ENCODE assay signal across 8 cellular contexts in the genomic region with DNA sequence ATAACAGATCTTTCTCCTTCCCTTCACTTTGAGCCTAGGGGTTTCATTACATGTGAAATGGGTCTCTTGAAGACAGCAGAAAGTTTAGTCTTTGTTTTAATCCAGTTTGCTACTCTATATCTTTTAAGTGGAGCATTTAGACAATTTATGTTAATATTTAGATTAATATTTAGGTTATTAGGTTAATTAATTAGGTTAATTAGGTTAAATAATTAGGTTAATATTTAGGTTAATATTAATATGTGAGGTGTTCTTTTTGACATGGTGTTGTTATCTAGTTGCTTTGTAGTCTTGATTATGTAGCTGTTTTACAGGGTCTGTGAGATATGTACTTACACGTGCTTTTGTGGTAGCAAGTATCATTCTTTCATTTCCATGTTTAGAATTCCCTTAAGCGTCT.
"Had no signal": no experiment of that assay in that cellular context is flagged by ENCODE, and none has a peak within 500 bp of the region (broad histone marks: within the 10 kb centered on the region; RNA-seq: fewer than 3 reads in every experiment).

No MANE protein-coding gene starts in this region.

- H3K27ac ChIP-seq: HL-60, KMS-11 had no signal

- H3K27ac Mint-ChIP-seq: IgD-negative memory B cell had no signal

- H3K27me3 Mint-ChIP-seq: IgD-negative memory B cell had no signal

- DNase-seq: IMR-90, KBM-7, KG1 had no signal

- H3K4me3 Mint-ChIP-seq: IgD-negative memory B cell had no signal

- FAIRE-seq: HepG2, HTR-8/SVneo had no signal

- H3K4me1 Mint-ChIP-seq: IgD-negative memory B cell had no signal

- H3K4me2 ChIP-seq: KMS-11 had no signal

- ATAC-seq: HepG2 had no signal

- H3K36me3 Mint-ChIP-seq: IgD-negative memory B cell had no signal

- H3K9ac ChIP-seq: KMS-11 had no signal
